In the genomic region with DNA sequence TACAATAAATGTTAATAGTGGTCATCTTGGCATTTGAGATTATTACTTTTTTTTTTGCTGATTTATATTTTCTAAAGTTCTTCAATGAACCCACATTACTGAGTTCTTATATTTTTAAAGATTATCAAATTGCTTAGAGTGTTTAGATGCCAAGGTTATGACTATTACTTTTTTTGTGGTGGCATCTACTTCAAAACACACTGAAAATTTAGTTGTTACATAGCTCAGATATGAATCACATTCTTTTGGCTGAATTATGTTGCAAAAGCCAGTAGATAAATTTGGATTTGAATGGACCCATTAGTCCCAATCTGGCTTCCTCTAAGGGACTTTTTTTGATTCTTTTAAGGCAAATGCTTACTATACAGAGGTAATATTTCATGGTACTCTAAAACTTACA, we compare ENCODE assay signal across 15 cellular contexts. TPM values are rescaled to one million over a fixed set of nuclear protein-coding genes. Genes with fewer than 3 reads are reported as not detected.
DNase-seq lines count a peak whose midpoint lies in the region; ATAC-seq, FAIRE-seq and TF ChIP-seq lines count a peak whose summit lies in the region.
"Had no signal": no experiment of that assay in that cellular context is flagged by ENCODE, and none has a peak within 500 bp of the region (broad histone marks: within the 10 kb centered on the region; RNA-seq: fewer than 3 reads in every experiment).

No MANE protein-coding gene starts in this region.

- peaks cover 12% of the 10 kb centered on the region for H3K4me1 Mint-ChIP-seq in activated T-helper 2 cell treated with anti-CD3 and anti-CD28 coated beads, Interferon-gamma antibody, Interleukin-2, Interleukin-4, amounts not matched to agents 10 μg/mL and 5 μg/mL and 100 μg/mL, durations not matched to agents 14 hours and 24 hours and 36 hours (ENCODE audit: low read depth)

- H3K27ac Mint-ChIP-seq in activated T-helper 2 cell treated with anti-CD3 and anti-CD28 coated beads, Interferon-gamma antibody, Interleukin-2, Interleukin-4, amounts not matched to agents 10 μg/mL and 5 μg/mL and 100 μg/mL, durations not matched to agents 14 hours and 24 hours and 36 hours, result no peak overlapping the region

- no peak overlapping the region for H3K4me3 ChIP-seq in A549
- H3K4me3 ChIP-seq in ascending aorta, result no peak overlapping the region
- no peak overlapping the region for H3K4me3 ChIP-seq in suprapubic skin
- H3K4me3 ChIP-seq: right lobe of liver, transverse colon had no signal

- H3K36me3 ChIP-seq in ascending aorta (peaks cover 3 to 14% of the 10 kb centered on the region in 2 donors), suprapubic skin (no peaks in the 10 kb centered on the region)

- peaks cover 13% of the 10 kb centered on the region for H3K9me3 Mint-ChIP-seq in activated T-helper 2 cell treated with anti-CD3 and anti-CD28 coated beads, Interferon-gamma antibody, Interleukin-2, Interleukin-4, amounts not matched to agents 10 μg/mL and 5 μg/mL and 100 μg/mL, durations not matched to agents 14 hours and 24 hours and 36 hours

- peaks cover 9% of the 10 kb centered on the region; the same call in 2 of the 3 replicates for H3K9me3 ChIP-seq in A549
- H3K9me3 ChIP-seq in ascending aorta, result no peaks in the 10 kb centered on the region
- no peaks in the 10 kb centered on the region for H3K9me3 ChIP-seq in suprapubic skin
- H3K9me3 ChIP-seq: right lobe of liver, transverse colon had no signal

- DNase-seq in A549 (ENCODE audit: low read depth in 1 of 2, low spot score in 1 of 2) (no peak), HS-5 (ENCODE audit: low read depth) (peak; percentile 82), ascending aorta (ENCODE audit: low spot score in 2 of 2) (no peak), glomerular visceral epithelial cell (ENCODE audit: extremely low spot score) (peak; percentile 69), HT-29 (ENCODE audit: low spot score) (no peak), suprapubic skin (ENCODE audit: low spot score in 2 of 2) (no peak)
- no peak for DNase-seq in activated T-helper 2 cell treated with anti-CD3 and anti-CD28 coated beads, Interferon-gamma antibody, Interleukin-2, Interleukin-4, amounts not matched to agents 10 μg/mL and 5 μg/mL and 100 μg/mL, durations not matched to agents 14 hours and 24 hours and 36 hours (ENCODE audit: low spot score)
- DNase-seq: AML-193; DMS53; effector memory CD4-positive, alpha-beta T cell; right lobe of liver; transverse colon had no signal

- TF ChIP-seq CTCF in A549 (IDR thresholded peaks at IDR 0.05) (no peak), ascending aorta (IDR thresholded peaks at IDR 0.05) (no peak), suprapubic skin (IDR thresholded peaks at IDR 0.05) (no peak)

- H3K36me3 Mint-ChIP-seq in activated T-helper 2 cell treated with anti-CD3 and anti-CD28 coated beads, Interferon-gamma antibody, Interleukin-2, Interleukin-4, amounts not matched to agents 10 μg/mL and 5 μg/mL and 100 μg/mL, durations not matched to agents 14 hours and 24 hours and 36 hours (ENCODE audit: low read depth), result peaks cover 40% of the 10 kb centered on the region

- peaks cover 23% of the 10 kb centered on the region for H3K4me1 ChIP-seq in A549
- peaks cover 3 to 50% of the 10 kb centered on the region in 2 donors for H3K4me1 ChIP-seq in ascending aorta
- peaks cover 38% of the 10 kb centered on the region for H3K4me1 ChIP-seq in suprapubic skin

- H3K4me3 Mint-ChIP-seq in activated T-helper 2 cell treated with anti-CD3 and anti-CD28 coated beads, Interferon-gamma antibody, Interleukin-2, Interleukin-4, amounts not matched to agents 10 μg/mL and 5 μg/mL and 100 μg/mL, durations not matched to agents 14 hours and 24 hours and 36 hours (ENCODE audit: low read depth), result no peak overlapping the region

- no peak overlapping the region for H3K27ac ChIP-seq in A549
- peak overlapping the region; percentile 21 to 42 for H3K27ac ChIP-seq in ascending aorta
- no peak overlapping the region for H3K27ac ChIP-seq in suprapubic skin
- H3K27ac ChIP-seq: KMS-11, right lobe of liver, transverse colon had no signal

- TF ChIP-seq RAD21 in A549 (conservative IDR thresholded peaks at IDR 0.05 in 1 of 2, IDR thresholded peaks at IDR 0.05 in 1 of 2), result no peak

- no peak for FAIRE-seq in A549 (lab: Jason Lieb, UNC)
- FAIRE-seq: GM18507 had no signal

- H3K27me3 Mint-ChIP-seq in activated T-helper 2 cell treated with anti-CD3 and anti-CD28 coated beads, Interferon-gamma antibody, Interleukin-2, Interleukin-4, amounts not matched to agents 10 μg/mL and 5 μg/mL and 100 μg/mL, durations not matched to agents 14 hours and 24 hours and 36 hours (ENCODE audit: low read depth), result peaks cover 9% of the 10 kb centered on the region

- CTCF ChIA-PET in A549 (lab: Yijun Ruan, JAX), result no interaction called here

- TF ChIP-seq EP300 in A549 (IDR thresholded peaks at IDR 0.05), result no peak
- TF ChIP-seq EP300 in suprapubic skin (IDR thresholded peaks at IDR 0.05), result no peak

- intact Hi-C loops in ascending aorta (cut with DNase I), result no loop called here
- intact Hi-C loops in activated T-helper 2 cell treated with anti-CD3 and anti-CD28 coated beads, Interferon-gamma antibody, Interleukin-2, Interleukin-4, amounts not matched to agents 10 μg/mL and 5 μg/mL and 100 μg/mL, durations not matched to agents 14 hours and 24 hours and 36 hours (cut with micrococcal nuclease), result no loop called here

- ATAC-seq in A549, result no peak
- ATAC-seq in GM19023 (IDR thresholded peaks at IDR 0.05; ENCODE audit: unreplicated experiment), result no peak
- ATAC-seq: right lobe of liver had no signal

- no peaks in the 10 kb centered on the region for H3K27me3 ChIP-seq in ascending aorta
- no peaks in the 10 kb centered on the region for H3K27me3 ChIP-seq in suprapubic skin
- H3K27me3 ChIP-seq: right lobe of liver, transverse colon had no signal

- H3K4me2 ChIP-seq in A549, result peak overlapping the region; percentile 41
- H3K4me2 ChIP-seq: KMS-11 had no signal

- POLR2A ChIA-PET in A549 (lab: Yijun Ruan, JAX), result no interaction called here

- TF ChIP-seq POLR2A in A549 (IDR thresholded peaks at IDR 0.05; ENCODE audit: low read length) (no peak), suprapubic skin (IDR thresholded peaks at IDR 0.05) (no peak)

TF ChIP-seq in A549, 52 proteins besides CTCF, POLR2A, EP300 and RAD21:
- TF ChIP-seq HEYL (CRISPR knock-in tag; IDR thresholded peaks at IDR 0.05) (no peak), EHF (CRISPR knock-in tag; IDR thresholded peaks at IDR 0.05) (no peak), USF2 (IDR thresholded peaks at IDR 0.05) (no peak), FOSL2 (IDR thresholded peaks at IDR 0.05) (peak; percentile 35; the same call in 1 of the 2 replicates), FOSL2 (CRISPR knock-in tag; IDR thresholded peaks at IDR 0.05) (0 out of 2 replicates have a peak, but pooled peaks have one; percentile 10), CEBPB (IDR thresholded peaks at IDR 0.05) (peak in 1 of 2 experiments; percentile 65; a peak in 2 of 4 replicates), JUNB (IDR thresholded peaks at IDR 0.05) (peak; percentile 47; the same call in 1 of the 2 replicates)
TF ChIP-seq in A549: peak in this region for 3.

RNA-seq across cellular contexts. Expression of gene UTRN, which starts 8.9 kb away (rescaled TPM):
- polyA plus RNA-seq in A549 (2011; rRNA removed) (20.8 and 30.6 TPM in 2 replicates), A549 (2017; fragmentation: RNase III; extraction: RNeasy Plus Mini Kit Qiagen cat#74134 plus additional on column Dnase treatment) (10.6 to 11.3 TPM (median 11.2 TPM) in 3 replicates)
- polyA plus RNA-seq in A549 (2012; cell fraction: cytosol; rRNA removed), result 3.5 TPM in 2 replicates
- polyA plus RNA-seq in A549 (2012; cell fraction: nucleus; rRNA removed), result 5.8 and 9.8 TPM in 2 replicates
- polyA minus RNA-seq in A549 (2011; rRNA and poly(A)+ RNA removed), result 34.9 and 37.7 TPM in 2 replicates
- total RNA-seq in ascending aorta (69.9 TPM), suprapubic skin (100 to 1,000 TPM in 2 of 4 donors, 10 to 100 TPM in 2; 76.1 to 147 (median 93.1) TPM)
- 23.6 and 25.7 TPM in 2 replicates for total RNA-seq in HT-29 (2014; rRNA removed; shearing (Covaris generic))
- total RNA-seq in activated T-helper 2 cell treated with anti-CD3 and anti-CD28 coated beads, Interferon-gamma antibody, Interleukin-2, Interleukin-4, amounts not matched to agents 10 μg/mL and 5 μg/mL and 100 μg/mL, durations not matched to agents 14 hours and 24 hours and 36 hours, result 48.6 and 54.6 TPM in 2 replicates

Comparison
In these comparisons a context has a peak if more than half of its experiments do, and no peak if none do; other contexts are left out.
1. DNase-seq: peak in HS-5 (single experiment) and glomerular visceral epithelial cell (single experiment); none in A549 (0 of 2), ascending aorta (0 of 2), HT-29 (single experiment), activated T-helper 2 cell treated with anti-CD3 and anti-CD28 coated beads, Interferon-gamma antibody, Interleukin-2, Interleukin-4, amounts not matched to agents 10 μg/mL and 5 μg/mL and 100 μg/mL, durations not matched to agents 14 hours and 24 hours and 36 hours (single experiment) and suprapubic skin (0 of 2).
2. H3K27ac ChIP-seq: peak in ascending aorta (2 of 2); none in A549 (0 of 2) and suprapubic skin (single experiment).